ENCODE assay signal across 9 cellular contexts in the genomic region with DNA sequence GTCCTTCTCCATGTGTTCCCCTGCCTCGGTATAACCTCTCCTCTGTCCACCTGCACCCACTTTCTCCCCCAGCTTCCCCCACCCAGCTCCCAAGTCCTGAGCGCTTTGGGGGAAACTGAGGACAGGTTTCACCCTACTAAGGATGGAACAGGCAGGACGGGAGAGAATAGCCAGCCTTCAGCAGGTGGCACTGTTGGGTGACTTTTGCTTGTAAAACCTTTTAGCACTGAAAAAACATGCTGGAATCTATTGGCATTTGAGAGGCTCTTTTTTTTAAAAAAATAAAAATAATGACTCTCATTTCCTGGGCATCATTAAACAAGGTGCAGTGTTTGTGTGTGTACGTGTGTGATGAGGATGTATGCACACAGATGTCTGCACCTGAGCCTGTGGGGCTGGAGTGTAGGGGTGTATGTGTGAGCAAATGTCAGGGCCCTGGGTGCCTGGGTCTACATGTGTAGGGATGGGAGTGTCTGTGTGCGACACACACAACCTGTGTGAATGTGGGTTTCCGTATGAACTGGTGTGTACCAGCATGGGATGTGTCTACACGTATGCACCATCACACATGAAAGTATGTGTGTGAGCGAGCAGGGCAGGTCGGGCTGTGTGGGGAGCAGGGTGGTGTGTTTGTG.
DNase-seq lines count a peak whose midpoint lies in the region; ATAC-seq and TF ChIP-seq lines count a peak whose summit lies in the region.
"Had no signal": no experiment of that assay in that cellular context is flagged by ENCODE, and none has a peak within 500 bp of the region (broad histone marks: within the 10 kb centered on the region; RNA-seq: fewer than 3 reads in every experiment).

No MANE protein-coding gene starts in this region.

- H3K36me3 ChIP-seq in SU-DHL-6 (ENCODE audit: low read length) (no peaks in the 10 kb centered on the region), trophoblast cell (ENCODE audit: control insufficient read depth in 1 of 2, insufficient read depth in 2 of 2, low read length in 2 of 2) (no peaks in the 10 kb centered on the region)

- H3F3A ChIP-seq in SU-DHL-6 (ENCODE audit: insufficient read depth) = no peaks in the 10 kb centered on the region

- H3K4me3 Mint-ChIP-seq in HFFc6 = no peak overlapping the region

- peak overlapping the region; percentile 47 for H3K27ac Mint-ChIP-seq in HFFc6

- H3K36me3 Mint-ChIP-seq in HFFc6 (ENCODE audit: low read depth) = no peaks in the 10 kb centered on the region

- no peaks in the 10 kb centered on the region for H3K9me2 ChIP-seq in SU-DHL-6 (replicated peaks; ENCODE audit: insufficient read depth, low read length)

- H3K4me3 ChIP-seq in SU-DHL-6 (ENCODE audit: insufficient read depth, low read length, poor library complexity, severe bottlenecking) (no peak overlapping the region), trophoblast cell (ENCODE audit: low read depth, low read length) (no peak overlapping the region)
- H3K4me3 ChIP-seq: lung had no signal

- peaks cover 15% of the 10 kb centered on the region for H3K79me1 ChIP-seq in trophoblast cell (ENCODE audit: low read length)

- no peaks in the 10 kb centered on the region for H3K27me3 ChIP-seq in SU-DHL-6 (ENCODE audit: low read length)
- H3K27me3 ChIP-seq in trophoblast cell (ENCODE audit: insufficient read depth, low read length) = no peaks in the 10 kb centered on the region

- H3K79me2 ChIP-seq in SU-DHL-6 (ENCODE audit: insufficient read depth, low read length) (no peaks in the 10 kb centered on the region), trophoblast cell (ENCODE audit: control insufficient read depth, insufficient read depth, low read length, poor library complexity) (no peaks in the 10 kb centered on the region)

- H3K9me3 ChIP-seq in SU-DHL-6 (ENCODE audit: insufficient read depth, low read length) = no peaks in the 10 kb centered on the region
- H3K9me3 ChIP-seq in trophoblast cell (ENCODE audit: insufficient read depth, low read depth, low read length) = no peaks in the 10 kb centered on the region

- H3K27ac ChIP-seq in SU-DHL-6 (ENCODE audit: low read depth, low read length) = no peak overlapping the region
- no peak overlapping the region for H3K27ac ChIP-seq in trophoblast cell (ENCODE audit: low read depth, low read length)

- H3K4me2 ChIP-seq in SU-DHL-6 (ENCODE audit: low read depth, low read length, poor library complexity, severe bottlenecking) (no peak overlapping the region), trophoblast cell (ENCODE audit: low read length) (no peak overlapping the region)

- no peak overlapping the region for H3K23ac ChIP-seq in trophoblast cell (ENCODE audit: low read length)

- H4K8ac ChIP-seq in trophoblast cell (ENCODE audit: low read depth, low read length) = no peak overlapping the region

- peak overlapping the region; percentile 45 for H2BK12ac ChIP-seq in trophoblast cell (ENCODE audit: low read length)

- peak overlapping the region; percentile 58 for H2BK120ac ChIP-seq in trophoblast cell (ENCODE audit: insufficient read depth, low read length, poor library complexity)

- H3K27me3 Mint-ChIP-seq in HFFc6 (ENCODE audit: insufficient read depth) = peaks cover 5% of the 10 kb centered on the region; the same call in 1 of the 2 replicates

- WGBS in trophoblast cell (ENCODE audit: extremely low coverage, insufficient coverage, insufficient read length) = no CpG with 5 or more reads among the region's 9 CpGs

- H3K18ac ChIP-seq in trophoblast cell (ENCODE audit: low read length) = peak overlapping the region; percentile 10

- H4K91ac ChIP-seq in trophoblast cell (ENCODE audit: low read depth, low read length) = peak overlapping the region; percentile 74

- H2BK5ac ChIP-seq in trophoblast cell (ENCODE audit: low read depth, low read length, poor library complexity) = no peak overlapping the region

- TF ChIP-seq CTCF in HFFc6 (IDR thresholded peaks at IDR 0.05) = peak; percentile 85
- TF ChIP-seq CTCF in SU-DHL-6 (IDR thresholded peaks at IDR 0.05; ENCODE audit: insufficient read depth, low read length, poor library complexity, severe bottlenecking) = peak; percentile 24

- H2AK5ac ChIP-seq in trophoblast cell (ENCODE audit: low read length) = peak overlapping the region; percentile 31

- peaks cover 7 to 14% of the 10 kb centered on the region in 2 experiments for H3K4me1 ChIP-seq in trophoblast cell (ENCODE audit: control insufficient read depth in 1 of 2, insufficient read depth in 2 of 2, low read length in 2 of 2)

- no peaks in the 10 kb centered on the region for H4K20me1 ChIP-seq in SU-DHL-6 (ENCODE audit: low read depth, low read length)

- H3K4me1 Mint-ChIP-seq in HFFc6 (ENCODE audit: low read depth) = peaks cover 44% of the 10 kb centered on the region

- ATAC-seq in GM19035 (IDR thresholded peaks at IDR 0.05; ENCODE audit: unreplicated experiment) (no peak), GM18505 (IDR thresholded peaks at IDR 0.05; ENCODE audit: unreplicated experiment) (no peak), GM21717 (IDR thresholded peaks at IDR 0.05; ENCODE audit: unreplicated experiment) (no peak)

- H3K4ac ChIP-seq in trophoblast cell (ENCODE audit: low read depth, low read length) = no peak overlapping the region

- no peak overlapping the region for H3K9ac ChIP-seq in SU-DHL-6 (ENCODE audit: low read length)
- H3K9ac ChIP-seq in trophoblast cell (ENCODE audit: low read length) = no peak overlapping the region

- H3K14ac ChIP-seq in trophoblast cell (ENCODE audit: low read length) = no peak overlapping the region

- DNase-seq in COLO668 (lab: John Stamatoyannopoulos, UW; ENCODE audit: unreplicated experiment) = peak; percentile 9
- DNase-seq in HFFc6 = peak; percentile 60
- peak; percentile 34 for DNase-seq in fibroblast of the conjunctiva (ENCODE audit: low read depth)
- DNase-seq in trophoblast cell = peak in 1 of 2 donors; percentile 20

- H3K9me3 Mint-ChIP-seq in HFFc6 = no peaks in the 10 kb centered on the region

- no peak for TF ChIP-seq POLR2A in GM18505 (IDR thresholded peaks at IDR 0.05; ENCODE audit: borderline replicate concordance, extremely low read depth, insufficient read depth, insufficient read length)

- H4K12ac ChIP-seq in trophoblast cell (ENCODE audit: low read depth, low read length) = no peak overlapping the region

- H2AFZ ChIP-seq in SU-DHL-6 (ENCODE audit: low read depth, low read length, severe bottlenecking) (no peak overlapping the region), trophoblast cell (ENCODE audit: insufficient read depth, low read length, poor library complexity) (no peak overlapping the region)
